20 cellular contexts compared by ENCODE assay signal in the genomic region with DNA sequence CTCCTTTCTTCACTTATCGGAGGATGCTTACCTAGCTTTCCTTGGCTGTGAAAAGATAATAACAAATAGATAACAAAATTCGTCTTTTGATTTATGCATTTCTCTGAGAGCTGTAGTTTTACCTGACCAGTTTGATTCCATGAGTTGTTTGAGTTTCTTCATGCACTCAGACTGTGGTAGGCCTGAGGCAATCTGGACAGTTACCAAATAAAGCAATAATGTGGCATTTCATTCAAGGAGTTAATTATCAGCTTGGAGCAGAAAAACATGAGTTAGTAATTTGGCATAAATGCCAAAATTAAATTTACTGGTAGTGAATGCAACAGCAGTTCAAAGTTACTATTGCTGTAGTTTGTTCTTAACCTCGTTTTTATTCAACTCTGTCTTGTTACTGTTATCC. TPM values are rescaled to one million over a fixed set of nuclear protein-coding genes. Genes with fewer than 3 reads are reported as not detected.
DNase-seq lines count a peak whose midpoint lies in the region; ATAC-seq, FAIRE-seq and TF ChIP-seq lines count a peak whose summit lies in the region.
"Had no signal": no experiment of that assay in that cellular context is flagged by ENCODE, and none has a peak within 500 bp of the region (broad histone marks: within the 10 kb centered on the region; RNA-seq: fewer than 3 reads in every experiment).

No MANE protein-coding gene starts in this region.

- ATAC-seq in HG03097 (IDR thresholded peaks at IDR 0.05; ENCODE audit: low FRiP score, unreplicated experiment), result no peak
- ATAC-seq: HepG2 had no signal

- H3K9me3 ChIP-seq in breast epithelium, result no peaks in the 10 kb centered on the region
- H3K9me3 ChIP-seq in astrocyte (ENCODE audit: insufficient read depth, low read depth, low read length), result no peaks in the 10 kb centered on the region

- DNase-seq in MCF 10A (ENCODE audit: unreplicated experiment), result peak; percentile 31
- DNase-seq in breast epithelium (ENCODE audit: low spot score in 2 of 2), result no peak
- DNase-seq in astrocyte (ENCODE audit: low read depth), result no peak
- DNase-seq in fibroblast of villous mesenchyme (ENCODE audit: low read depth), result peak; percentile 17
- DNase-seq in DMS114 treated with DMSO at 0.1 percent for 48 hours (lab: John Stamatoyannopoulos, UW; ENCODE audit: unreplicated experiment), result no peak
- DNase-seq in activated CD4-positive, alpha-beta T cell treated with anti-CD3 and anti-CD28 coated beads, Interleukin-2, amount 10 ng/mL, durations not matched to agents 24 days and 14 days, result no peak
- DNase-seq in medulla oblongata (ENCODE audit: extremely low spot score), result no peak
- DNase-seq: ACHN; CD4-positive, alpha-beta T cell; DND-41; Karpas-422; NCI-H146; NCI-H2107; NCI-H446; NCI-H748 treated with DMSO at 0.1 percent for 48 hours had no signal

- no peak overlapping the region for H2AFZ ChIP-seq in astrocyte (ENCODE audit: low read depth, low read length)

- H3K36me3 ChIP-seq in breast epithelium (peaks cover 5% of the 10 kb centered on the region), astrocyte (ENCODE audit: insufficient read depth, low read length) (no peaks in the 10 kb centered on the region)

- H3K27me3 Mint-ChIP-seq in MCF 10A (ENCODE audit: insufficient read depth, unreplicated experiment) (no peaks in the 10 kb centered on the region), astrocyte (ENCODE audit: low read depth, unreplicated experiment) (no peaks in the 10 kb centered on the region)
- H3K27me3 Mint-ChIP-seq in activated CD4-positive, alpha-beta T cell treated with anti-CD3 and anti-CD28 coated beads, Interleukin-2, amount 10 ng/mL, durations not matched to agents 24 days and 14 days, result no peaks in the 10 kb centered on the region
- H3K27me3 Mint-ChIP-seq: B cell; CD4-positive, alpha-beta T cell had no signal

- H3K27ac ChIP-seq in breast epithelium (peak overlapping the region in 1 of 2 donors; percentile 32), astrocyte (ENCODE audit: low read depth, low read length) (no peak overlapping the region)

- FAIRE-seq in astrocyte (lab: Jason Lieb, UNC), result peak; percentile 9
- FAIRE-seq: D721Med, H54, HepG2 had no signal

- no peak for TF ChIP-seq CTCF in MCF 10A (IDR thresholded peaks at IDR 0.05; ENCODE audit: unreplicated experiment)
- no peak for TF ChIP-seq CTCF in breast epithelium (IDR thresholded peaks at IDR 0.05)
- no peak for TF ChIP-seq CTCF in astrocyte (IDR thresholded peaks at IDR 0.05; ENCODE audit: insufficient read depth, low read depth, low read length)
- TF ChIP-seq CTCF in fibroblast of villous mesenchyme (IDR thresholded peaks at IDR 0.05; ENCODE audit: insufficient read depth, low read depth, low read length), result no peak

- H3K4me2 ChIP-seq in astrocyte (ENCODE audit: low read length), result no peak overlapping the region

- H3K79me2 ChIP-seq in astrocyte (ENCODE audit: insufficient read depth, low read length), result no peaks in the 10 kb centered on the region

- CTCF ChIA-PET in MCF 10A (lab: Yijun Ruan, JAX), result interaction anchor here (0.6 to 1.4 kb wide), 4 partner anchors 55 to 287 kb away, joined by 3 to 4 read pairs (median 4); a partner anchor contains a TSS

- H3K36me3 Mint-ChIP-seq in MCF 10A (ENCODE audit: insufficient read depth, unreplicated experiment) (peaks cover 48% of the 10 kb centered on the region), astrocyte (ENCODE audit: low read depth, unreplicated experiment) (peaks cover 12% of the 10 kb centered on the region)
- peaks cover 32% of the 10 kb centered on the region for H3K36me3 Mint-ChIP-seq in activated CD4-positive, alpha-beta T cell treated with anti-CD3 and anti-CD28 coated beads, Interleukin-2, amount 10 ng/mL, durations not matched to agents 24 days and 14 days (ENCODE audit: low read depth)

- no TSS peak for BruUV-seq in MCF 10A (replicated peaks; lab: Mats Ljungman, UMichigan)

- H3K4me1 Mint-ChIP-seq in MCF 10A (ENCODE audit: insufficient read depth, unreplicated experiment), result peaks cover 6% of the 10 kb centered on the region
- H3K4me1 Mint-ChIP-seq in astrocyte (ENCODE audit: low read depth, unreplicated experiment), result no peaks in the 10 kb centered on the region
- H3K4me1 Mint-ChIP-seq in activated CD4-positive, alpha-beta T cell treated with anti-CD3 and anti-CD28 coated beads, Interleukin-2, amount 10 ng/mL, durations not matched to agents 24 days and 14 days, result peaks cover 11% of the 10 kb centered on the region

- intact Hi-C loops in MCF 10A (cut with micrococcal nuclease) (no loop called here), breast epithelium (cut with DNase I; ENCODE audit: low total_unique reads) (no loop called here)
- intact Hi-C loops in activated CD4-positive, alpha-beta T cell treated with anti-CD3 and anti-CD28 coated beads, Interleukin-2, amount 10 ng/mL, durations not matched to agents 24 days and 14 days (cut with micrococcal nuclease), result no loop called here

- no peak for TF ChIP-seq POLR2A in breast epithelium (IDR thresholded peaks at IDR 0.05)

- H4K20me1 ChIP-seq in astrocyte (ENCODE audit: insufficient read depth, low read length), result no peaks in the 10 kb centered on the region

- H3K4me1 ChIP-seq in breast epithelium, result no peaks in the 10 kb centered on the region
- H3K4me1 ChIP-seq in astrocyte (ENCODE audit: insufficient read depth, low read length), result no peaks in the 10 kb centered on the region

- H3K27me3 ChIP-seq in breast epithelium (no peaks in the 10 kb centered on the region), astrocyte (ENCODE audit: insufficient read depth, low read length) (no peaks in the 10 kb centered on the region)

- H3K27ac Mint-ChIP-seq in MCF 10A (ENCODE audit: low read depth, unreplicated experiment), result no peak overlapping the region
- no peak overlapping the region for H3K27ac Mint-ChIP-seq in astrocyte (ENCODE audit: unreplicated experiment)
- H3K27ac Mint-ChIP-seq in activated CD4-positive, alpha-beta T cell treated with anti-CD3 and anti-CD28 coated beads, Interleukin-2, amount 10 ng/mL, durations not matched to agents 24 days and 14 days, result no peak overlapping the region
- H3K27ac Mint-ChIP-seq: B cell; CD4-positive, alpha-beta T cell had no signal

- H3K4me3 ChIP-seq in breast epithelium (no peak overlapping the region), astrocyte (ENCODE audit: insufficient read depth, low read depth, low read length) (no peak overlapping the region), fibroblast of villous mesenchyme (ENCODE audit: low read depth, low read length) (no peak overlapping the region)

- POLR2A ChIA-PET in MCF 10A (lab: Yijun Ruan, JAX), result interaction anchor here (2.1 kb wide), 1 partner anchor 56 kb away, joined by 10 read pairs; a partner anchor contains a TSS

- no peak overlapping the region for H3K9ac ChIP-seq in astrocyte (ENCODE audit: low read length)

- no peak overlapping the region for H3K4me3 Mint-ChIP-seq in MCF 10A (ENCODE audit: unreplicated experiment)
- H3K4me3 Mint-ChIP-seq in astrocyte (ENCODE audit: unreplicated experiment), result no peak overlapping the region
- no peak overlapping the region for H3K4me3 Mint-ChIP-seq in activated CD4-positive, alpha-beta T cell treated with anti-CD3 and anti-CD28 coated beads, Interleukin-2, amount 10 ng/mL, durations not matched to agents 24 days and 14 days
- H3K4me3 Mint-ChIP-seq: B cell; CD4-positive, alpha-beta T cell had no signal

- H3K9me3 Mint-ChIP-seq in MCF 10A (ENCODE audit: unreplicated experiment) (no peaks in the 10 kb centered on the region), astrocyte (ENCODE audit: unreplicated experiment) (no peaks in the 10 kb centered on the region)
- H3K9me3 Mint-ChIP-seq in activated CD4-positive, alpha-beta T cell treated with anti-CD3 and anti-CD28 coated beads, Interleukin-2, amount 10 ng/mL, durations not matched to agents 24 days and 14 days, result peaks cover 8% of the 10 kb centered on the region
- H3K9me3 Mint-ChIP-seq: CD4-positive, alpha-beta T cell had no signal

RNA-seq across cellular contexts. Expression of a gene that starts 53.5 kb away (rescaled TPM):
- not detected in 2 replicates for total RNA-seq in MCF 10A (2022)
- total RNA-seq in breast epithelium, result not detected
- not detected in 2 replicates for total RNA-seq in astrocyte
- not detected in 2 replicates for total RNA-seq in fibroblast of villous mesenchyme
- not detected in 2 replicates for total RNA-seq in activated CD4-positive, alpha-beta T cell treated with anti-CD3 and anti-CD28 coated beads, Interleukin-2, amount 10 ng/mL, durations not matched to agents 24 days and 14 days
- total RNA-seq: B cell; CD4-positive, alpha-beta T cell had no signal

RNA-seq across cellular contexts. Expression of a gene that starts 56.0 kb away (rescaled TPM):
- total RNA-seq in MCF 10A (2022) (47.4 and 68.0 TPM in 2 replicates), breast epithelium (100 to 1,000 TPM; 123 to 167 (median 136) TPM), astrocyte (24.9 and 32.3 TPM in 2 replicates), fibroblast of villous mesenchyme (72.2 and 148 TPM in 2 replicates)
- 6.2 and 7.3 TPM in 2 replicates for total RNA-seq in activated CD4-positive, alpha-beta T cell treated with anti-CD3 and anti-CD28 coated beads, Interleukin-2, amount 10 ng/mL, durations not matched to agents 24 days and 14 days

Comparison
In these comparisons a context has a peak if more than half of its experiments do, and no peak if none do; other contexts are left out.
1. DNase-seq: peak in MCF 10A (single experiment) and fibroblast of villous mesenchyme (single experiment); none in breast epithelium (0 of 2), astrocyte (single experiment), DMS114 treated with DMSO at 0.1 percent for 48 hours (single experiment), activated CD4-positive, alpha-beta T cell treated with anti-CD3 and anti-CD28 coated beads, Interleukin-2, amount 10 ng/mL, durations not matched to agents 24 days and 14 days (single experiment) and medulla oblongata (single experiment).